9 cellular contexts compared by ENCODE assay signal in the genomic region with DNA sequence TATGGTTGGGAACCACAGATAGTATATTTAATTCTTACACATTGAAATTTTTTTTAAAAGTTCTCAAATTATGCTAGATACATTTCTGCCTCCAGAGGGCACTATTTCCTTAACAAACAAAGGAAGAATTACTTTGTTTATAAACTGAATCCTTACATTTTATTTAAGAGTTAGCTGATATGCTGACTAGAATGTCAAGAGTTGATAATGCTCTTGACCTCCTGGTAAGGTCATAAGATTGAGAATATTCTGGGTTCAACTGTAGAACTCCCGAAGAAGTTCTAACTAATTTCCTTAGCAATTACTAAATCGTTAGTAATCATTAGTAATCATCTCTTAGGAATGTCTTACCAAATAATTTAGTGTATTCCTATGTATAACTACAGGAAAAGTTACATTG.
DNase-seq lines count a peak whose midpoint lies in the region; ATAC-seq and TF ChIP-seq lines count a peak whose summit lies in the region.
"Had no signal": no experiment of that assay in that cellular context is flagged by ENCODE, and none has a peak within 500 bp of the region (broad histone marks: within the 10 kb centered on the region; RNA-seq: fewer than 3 reads in every experiment).

No MANE protein-coding gene starts in this region.

- H3K36me3 Mint-ChIP-seq in CD14-positive monocyte (peaks cover 30 to 33% of the 10 kb centered on the region in 2 donors), T-cell (peaks cover 20% of the 10 kb centered on the region)

- no peaks in the 10 kb centered on the region for H3K27me3 ChIP-seq in H7 (ENCODE audit: control insufficient read depth, insufficient read depth, low read length)

- no peak overlapping the region for H3K4me3 Mint-ChIP-seq in CD14-positive monocyte
- no peak overlapping the region for H3K4me3 Mint-ChIP-seq in T-cell

- H3K9me3 Mint-ChIP-seq in CD14-positive monocyte (no peaks in the 10 kb centered on the region), T-cell (no peaks in the 10 kb centered on the region)

- no peaks in the 10 kb centered on the region for H3K4me1 Mint-ChIP-seq in CD14-positive monocyte
- no peaks in the 10 kb centered on the region for H3K4me1 Mint-ChIP-seq in T-cell

- H3K27me3 Mint-ChIP-seq in CD14-positive monocyte (ENCODE audit: low read depth in 3 of 3) (peaks cover 0 to 1% (median 0%) of the 10 kb centered on the region in 3 donors), T-cell (no peaks in the 10 kb centered on the region)

- no peak for ATAC-seq in HG03342 (IDR thresholded peaks at IDR 0.05; ENCODE audit: unreplicated experiment)
- no peak for ATAC-seq in T-cell (replicated peaks in 1 of 4)

- intact Hi-C loops in CD14-positive monocyte (cut with micrococcal nuclease), result no loop called here

- DNase-seq in CD14-positive monocyte (ENCODE audit: low spot score) (no peak), H7 (peak; percentile 5), RPMI8226 (peak; percentile 42), fibroblast of mammary gland (ENCODE audit: low read depth) (peak; percentile 67), retinal pigment epithelial cell (ENCODE audit: low read depth) (no peak), T-cell (no peak), 8988T (no peak)

- H3K27ac Mint-ChIP-seq in CD14-positive monocyte (no peak overlapping the region), T-cell (no peak overlapping the region)

- H3K4me3 ChIP-seq in H7 (ENCODE audit: insufficient read depth, low read depth, low read length) (no peak overlapping the region), fibroblast of mammary gland (ENCODE audit: control insufficient read depth, low read depth, low read length) (peak overlapping the region; percentile 18), retinal pigment epithelial cell (ENCODE audit: low read length) (no peak overlapping the region)
- H3K4me3 ChIP-seq: lung had no signal

- CTCF ChIA-PET in T-cell (lab: Charles Lee), result interaction anchor here (0.8 to 1.7 kb wide), 7 partner anchors 11 to 389 kb away, joined by 3 to 7 read pairs (median 3); no protein-coding TSS in a partner anchor

- POLR2A ChIA-PET in T-cell (lab: Charles Lee), result no interaction called here

- H3K36me3 ChIP-seq in H7 (replicated peaks; ENCODE audit: control insufficient read depth, insufficient read depth, low read length), result no peaks in the 10 kb centered on the region

- TF ChIP-seq CTCF in CD14-positive monocyte (IDR thresholded peaks at IDR 0.05), result peak; percentile 78
- peak; percentile 52 for TF ChIP-seq CTCF in fibroblast of mammary gland (conservative IDR thresholded peaks at IDR 0.05; ENCODE audit: control insufficient read depth, insufficient read depth, low read depth, low read length)
- peak; percentile 45 for TF ChIP-seq CTCF in retinal pigment epithelial cell (conservative IDR thresholded peaks at IDR 0.05; ENCODE audit: low read depth, low read length)

Comparison
In these comparisons a context has a peak if more than half of its experiments do, and no peak if none do; other contexts are left out.
1. DNase-seq: peak in H7 (single experiment), RPMI8226 (single experiment) and fibroblast of mammary gland (single experiment); none in CD14-positive monocyte (single experiment), retinal pigment epithelial cell (single experiment), T-cell (0 of 34) and 8988T (single experiment).
2. Peak in every context shown above with its lines, with median percentiles within 50 percentile points of each other: CTCF ChIP-seq.